ENCODE assay signal across 8 cellular contexts in genomic region chr11:118689503-118689851, GRCh38. TPM values are rescaled to one million over a fixed set of nuclear protein-coding genes. Genes with fewer than 3 reads are reported as not detected.
DNase-seq lines count a peak whose midpoint lies in the region; FAIRE-seq and TF ChIP-seq lines count a peak whose summit lies in the region.

No MANE protein-coding gene starts in this region.

- CTCF ChIA-PET in endothelial cell of umbilical vein (lab: Charles Lee), result interaction anchor here (0.6 to 3.8 kb wide), 43 partner anchors 9 to 882 kb away, joined by 3 to 45 read pairs (median 4); partner anchors contain the start of genes BCL9L, DDX6, TREH and UPK2
- CTCF ChIA-PET in OCI-LY7 (lab: Charles Lee; ENCODE audit: unreplicated experiment), result interaction anchor here (0.8 to 1.4 kb wide), 2 partner anchors 205 to 247 kb away, joined by 4 to 7 read pairs; no protein-coding TSS in a partner anchor

- peaks cover 29% of the 10 kb centered on the region for H3K4me1 Mint-ChIP-seq in neural crest cell

- DNase-seq in endothelial cell of umbilical vein (ENCODE audit: low read depth, low spot score), result peak; percentile 10
- DNase-seq in neural crest cell (ENCODE audit: low read depth, low spot score), result no peak
- DNase-seq in OCI-LY7 (ENCODE audit: low spot score), result no peak
- DNase-seq in HAP-1 (ENCODE audit: low spot score in 2 of 2), result no peak
- DNase-seq in central memory CD4-positive, alpha-beta T cell, result no peak
- DNase-seq in NCI-H2029 (lab: John Stamatoyannopoulos, UW), result no peak

- H3K4me1 ChIP-seq in HUES6 (ENCODE audit: control insufficient read depth, insufficient read depth, low read length) (peaks cover 27% of the 10 kb centered on the region), endothelial cell of umbilical vein (ENCODE audit: control insufficient read depth, extremely low read depth, insufficient read depth, low read length) (no peaks in the 10 kb centered on the region), OCI-LY7 (ENCODE audit: insufficient read depth, low read length, poor library complexity, severe bottlenecking) (peaks cover 7% of the 10 kb centered on the region), HAP-1 (peaks cover 13% of the 10 kb centered on the region)

- H3K9ac ChIP-seq in HUES6 (ENCODE audit: low read length) (peak overlapping the region; percentile 44), endothelial cell of umbilical vein (replicated peaks; ENCODE audit: extremely low read depth, insufficient read depth, low read length) (no peak overlapping the region)

- no peaks in the 10 kb centered on the region for H3K79me2 ChIP-seq in endothelial cell of umbilical vein (ENCODE audit: control insufficient read depth, insufficient read depth, low read length)
- H3K79me2 ChIP-seq in OCI-LY7 (ENCODE audit: insufficient read depth, low read depth, low read length), result no peaks in the 10 kb centered on the region

- dilution Hi-C loops in endothelial cell of umbilical vein (cut with MboI; ENCODE audit: extremely low pct_ligation_motif_present, low sequenced_read_pairs), result no loop called here

- H3K9me2 ChIP-seq in OCI-LY7 (ENCODE audit: insufficient read depth, low read length), result no peaks in the 10 kb centered on the region

- no peak for TF ChIP-seq POLR2A in endothelial cell of umbilical vein (IDR thresholded peaks at IDR 0.05; ENCODE audit: low read depth, low read length)

- no peak overlapping the region for H3K27ac Mint-ChIP-seq in neural crest cell (ENCODE audit: unreplicated experiment)

- no peaks in the 10 kb centered on the region for H4K20me1 ChIP-seq in endothelial cell of umbilical vein (replicated peaks; ENCODE audit: control insufficient read depth, extremely low read depth, insufficient read depth, low read length)
- no peaks in the 10 kb centered on the region for H4K20me1 ChIP-seq in OCI-LY7 (ENCODE audit: insufficient read depth, low read length)

- intact Hi-C loops in endothelial cell of umbilical vein (cut with micrococcal nuclease) (no loop called here), OCI-LY7 (cut with micrococcal nuclease; ENCODE audit: unreplicated experiment) (no loop called here)

- H3K27me3 Mint-ChIP-seq in neural crest cell (ENCODE audit: low read depth), result no peaks in the 10 kb centered on the region

- no peak for FAIRE-seq in endothelial cell of umbilical vein (lab: Jason Lieb, UNC)

- peak overlapping the region; percentile 40 for H3K4me3 ChIP-seq in HUES6 (ENCODE audit: low read depth, low read length)
- peak overlapping the region in 2 of 3 experiments; percentile 5 to 6 for H3K4me3 ChIP-seq in endothelial cell of umbilical vein (replicated peaks in 1 of 3; ENCODE audit: insufficient read depth in 1 of 3, low read depth in 1 of 3, low read length in 3 of 3)
- no peak overlapping the region for H3K4me3 ChIP-seq in OCI-LY7 (ENCODE audit: low read depth, low read length, poor library complexity, severe bottlenecking)
- H3K4me3 ChIP-seq in HAP-1, result no peak overlapping the region

- no peaks in the 10 kb centered on the region for H3K9me3 Mint-ChIP-seq in neural crest cell

- BruUV-seq in endothelial cell of umbilical vein (replicated peaks; lab: Mats Ljungman, UMichigan) (no TSS peak), OCI-LY7 (replicated peaks; lab: Mats Ljungman, UMichigan) (no TSS peak)

- in situ Hi-C loops in HAP-1 (cut with MboI; ENCODE audit: low sequenced_read_pairs), result no loop called here

- TF ChIP-seq CTCF in 22Rv1 (IDR thresholded peaks at IDR 0.05) (no peak), endothelial cell of umbilical vein (IDR thresholded peaks at IDR 0.05; ENCODE audit: extremely low read depth in 1 of 2, insufficient read depth in 1 of 2, low read depth in 1 of 2, low read length in 2 of 2) (no peak), neural crest cell (conservative IDR thresholded peaks at IDR 0.05) (no peak), OCI-LY7 (conservative IDR thresholded peaks at IDR 0.05; ENCODE audit: low read length) (no peak)

- peak overlapping the region; percentile 23 for H3K4me3 Mint-ChIP-seq in neural crest cell

- H3K36me3 ChIP-seq in HUES6 (ENCODE audit: control insufficient read depth, insufficient read depth, low read length), result no peaks in the 10 kb centered on the region
- H3K36me3 ChIP-seq in endothelial cell of umbilical vein (ENCODE audit: control insufficient read depth in 2 of 2, extremely low read depth in 1 of 2, insufficient read depth in 2 of 2, low read length in 2 of 2), result no peaks in the 10 kb centered on the region
- no peaks in the 10 kb centered on the region for H3K36me3 ChIP-seq in OCI-LY7 (ENCODE audit: insufficient read depth, low read length)
- no peaks in the 10 kb centered on the region for H3K36me3 ChIP-seq in HAP-1 (replicated peaks)

- H3K9me3 ChIP-seq in HUES6 (ENCODE audit: control insufficient read depth, insufficient read depth, low read depth, low read length), result peaks cover 3% of the 10 kb centered on the region
- H3K9me3 ChIP-seq in endothelial cell of umbilical vein (replicated peaks; ENCODE audit: control insufficient read depth, insufficient read depth, low read length), result no peaks in the 10 kb centered on the region
- no peaks in the 10 kb centered on the region for H3K9me3 ChIP-seq in OCI-LY7 (ENCODE audit: low read length)
- no peaks in the 10 kb centered on the region for H3K9me3 ChIP-seq in HAP-1

- POLR2A ChIA-PET in endothelial cell of umbilical vein (lab: Charles Lee) (interaction anchor here (0.6 kb wide), 2 partner anchors 68 to 100 kb away, joined by 3 read pairs; no protein-coding TSS in a partner anchor), OCI-LY7 (lab: Charles Lee) (interaction anchor here (0.6 to 1.0 kb wide), 2 partner anchors 85 to 101 kb away, joined by 3 to 4 read pairs; partner anchors contain the start of gene DDX6)

- H3K4me2 ChIP-seq in endothelial cell of umbilical vein (ENCODE audit: insufficient read depth, low read length), result peak overlapping the region; percentile 64
- H3K4me2 ChIP-seq in OCI-LY7 (ENCODE audit: low read length), result no peak overlapping the region

- no peaks in the 10 kb centered on the region for H3K9me1 ChIP-seq in endothelial cell of umbilical vein (replicated peaks; ENCODE audit: control insufficient read depth, extremely low read depth, insufficient read depth, low read length)

- H3K27me3 ChIP-seq in HUES6 (ENCODE audit: control insufficient read depth, insufficient read depth, low read length) (no peaks in the 10 kb centered on the region), endothelial cell of umbilical vein (ENCODE audit: control insufficient read depth in 2 of 2, insufficient read depth in 2 of 2, low read length in 2 of 2) (peaks cover 2 to 3% of the 10 kb centered on the region in 2 experiments), HAP-1 (ENCODE audit: low read depth) (peaks cover 7% of the 10 kb centered on the region; the same call in 1 of the 2 replicates)

- no peaks in the 10 kb centered on the region for H3K36me3 Mint-ChIP-seq in neural crest cell (ENCODE audit: low read depth)

- H2AFZ ChIP-seq in endothelial cell of umbilical vein (ENCODE audit: low read depth, low read length) (peak overlapping the region; percentile 98), OCI-LY7 (ENCODE audit: low read length) (no peak overlapping the region; the same call in 1 of the 2 replicates)

- H3K27ac ChIP-seq in 22Rv1 (peak overlapping the region; percentile 80), HUES6 (ENCODE audit: low read depth, low read length) (no peak overlapping the region), endothelial cell of umbilical vein (ENCODE audit: insufficient read depth, low read depth, low read length) (no peak overlapping the region), OCI-LY7 (ENCODE audit: low read depth, low read length, poor library complexity, severe bottlenecking) (no peak overlapping the region)

TF ChIP-seq in endothelial cell of umbilical vein, 7 proteins besides CTCF, POLR2A, EP300 and RAD21:
- TF ChIP-seq GATA2 (IDR thresholded peaks at IDR 0.05; ENCODE audit: insufficient read depth, insufficient read length, low read depth, low read length) (no peak), MYC (IDR thresholded peaks at IDR 0.05; ENCODE audit: low read depth, low read length) (no peak)

RNA-seq across cellular contexts. Expression of gene TREH, which starts 10.0 kb away (rescaled TPM):
- not detected in 2 replicates for total RNA-seq in endothelial cell of umbilical vein
- polyA plus RNA-seq in endothelial cell of umbilical vein, result not detected in 2 replicates
- polyA plus RNA-seq in endothelial cell of umbilical vein (2011; cell fraction: cytosol; rRNA removed), result not detected in 2 replicates
- not detected in 2 replicates for polyA plus RNA-seq in endothelial cell of umbilical vein (2011; cell fraction: nucleus; rRNA removed)
- polyA plus RNA-seq in endothelial cell of umbilical vein (2012), result 0.35 and 0.56 TPM in 2 replicates
- polyA minus RNA-seq in endothelial cell of umbilical vein, result not detected in 2 replicates
- polyA minus RNA-seq in endothelial cell of umbilical vein (2011; cell fraction: cytosol; rRNA and poly(A)+ RNA removed), result not detected
- polyA minus RNA-seq in endothelial cell of umbilical vein (2011; cell fraction: nucleus; rRNA and poly(A)+ RNA removed), result not detected in 2 replicates
- not detected in 2 replicates for total RNA-seq in neural crest cell
- not detected in 2 replicates for total RNA-seq in OCI-LY7 (2014; rRNA removed; shearing (Covaris generic))
- total RNA-seq in OCI-LY7 (2022), result not detected in 2 replicates

Comparison
In these comparisons a context has a peak if more than half of its experiments do, and no peak if none do; other contexts are left out.
1. H3K4me3 ChIP-seq: peak in HUES6 (single experiment) and endothelial cell of umbilical vein (2 of 3); none in OCI-LY7 (single experiment) and HAP-1 (single experiment).